ENCODE assay signal across 15 cellular contexts in the genomic region with DNA sequence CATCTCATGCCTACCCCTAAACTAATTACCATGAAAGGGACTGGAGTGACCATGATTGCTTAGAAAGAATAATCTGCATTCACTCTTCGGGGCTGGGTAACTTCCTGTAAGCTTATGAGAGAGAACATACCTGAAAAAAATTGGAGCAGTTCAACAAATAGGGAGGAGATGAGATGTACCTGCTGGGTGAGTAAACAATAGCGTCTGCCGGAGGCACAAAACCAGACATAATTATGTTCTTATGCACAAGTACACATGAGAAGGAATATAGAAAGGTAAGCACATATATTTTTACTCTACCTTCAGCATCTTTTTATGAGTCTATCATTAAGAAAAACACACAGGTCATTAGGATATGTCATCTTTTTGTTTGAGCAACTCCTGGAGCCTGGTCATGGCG.
"Had no signal": no experiment of that assay in that cellular context is flagged by ENCODE, and none has a peak within 500 bp of the region (broad histone marks: within the 10 kb centered on the region; RNA-seq: fewer than 3 reads in every experiment).

No MANE protein-coding gene starts in this region.

- H3K27ac ChIP-seq: esophagus muscularis mucosa, left lung, ovary, sigmoid colon, spleen, thoracic aorta, upper lobe of right lung had no signal

- ATAC-seq: activated CD8-positive, alpha-beta T cell treated with anti-CD3 and anti-CD28 coated beads for 36 hours; activated naive CD4-positive, alpha-beta T cell treated with anti-CD3 and anti-CD28 coated beads, Interleukin-2, amount 50 U/mL, for 72 hours; activated T-cell treated with anti-CD3 and anti-CD28 coated beads, Interleukin-2, amount 50 U/mL, for 4 hours; left lung; mucosa of descending colon; naive thymus-derived CD4-positive, alpha-beta T cell; upper lobe of right lung had no signal

- H3K4me1 ChIP-seq: esophagus muscularis mucosa, left lung, sigmoid colon, spleen, upper lobe of right lung had no signal

- H3K4me3 ChIP-seq: esophagus muscularis mucosa, left lung, mucosa of descending colon, ovary, sigmoid colon, spleen, thoracic aorta, upper lobe of right lung had no signal

- H3K9me3 Mint-ChIP-seq: activated CD8-positive, alpha-beta T cell treated with anti-CD3 and anti-CD28 coated beads for 36 hours had no signal

- H3K27ac Mint-ChIP-seq: activated CD8-positive, alpha-beta T cell treated with anti-CD3 and anti-CD28 coated beads for 36 hours; activated naive CD4-positive, alpha-beta T cell treated with anti-CD3 and anti-CD28 coated beads, Interleukin-2, amount 50 U/mL, for 72 hours; naive thymus-derived CD4-positive, alpha-beta T cell had no signal

- DNase-seq: activated CD4-positive, alpha-beta T cell treated with anti-CD3 and anti-CD28 coated beads for 4 hours; activated CD8-positive, alpha-beta T cell treated with anti-CD3 and anti-CD28 coated beads for 36 hours; activated effector memory CD4-positive, alpha-beta T cell treated with anti-CD3 and anti-CD28 coated beads, Interleukin-2, amount 50 U/mL, for 16 hours; activated T-cell treated with anti-CD3 and anti-CD28 coated beads, Interleukin-2, amount 50 U/mL, for 4 hours; islet precursor cell; left lung; mucosa of descending colon; naive thymus-derived CD4-positive, alpha-beta T cell; ovary; sigmoid colon; spleen; upper lobe of right lung had no signal

- H3K4me1 Mint-ChIP-seq: naive thymus-derived CD4-positive, alpha-beta T cell had no signal

- H3K4me3 Mint-ChIP-seq: activated CD8-positive, alpha-beta T cell treated with anti-CD3 and anti-CD28 coated beads for 36 hours; activated T-cell treated with anti-CD3 and anti-CD28 coated beads, Interleukin-2, amount 50 U/mL, for 4 hours; naive thymus-derived CD4-positive, alpha-beta T cell had no signal

- H3K27me3 ChIP-seq: esophagus muscularis mucosa, left lung, ovary, sigmoid colon, spleen, upper lobe of right lung had no signal

- H3K9me3 ChIP-seq: esophagus muscularis mucosa, left lung, ovary, sigmoid colon, spleen, thoracic aorta, upper lobe of right lung had no signal

- H3K36me3 Mint-ChIP-seq: activated naive CD4-positive, alpha-beta T cell treated with anti-CD3 and anti-CD28 coated beads, Interleukin-2, amount 50 U/mL, for 72 hours; naive thymus-derived CD4-positive, alpha-beta T cell had no signal

- H3K27me3 Mint-ChIP-seq: activated CD8-positive, alpha-beta T cell treated with anti-CD3 and anti-CD28 coated beads for 36 hours; naive thymus-derived CD4-positive, alpha-beta T cell had no signal
